ENCODE assay signal across 17 cellular contexts in the genomic region with DNA sequence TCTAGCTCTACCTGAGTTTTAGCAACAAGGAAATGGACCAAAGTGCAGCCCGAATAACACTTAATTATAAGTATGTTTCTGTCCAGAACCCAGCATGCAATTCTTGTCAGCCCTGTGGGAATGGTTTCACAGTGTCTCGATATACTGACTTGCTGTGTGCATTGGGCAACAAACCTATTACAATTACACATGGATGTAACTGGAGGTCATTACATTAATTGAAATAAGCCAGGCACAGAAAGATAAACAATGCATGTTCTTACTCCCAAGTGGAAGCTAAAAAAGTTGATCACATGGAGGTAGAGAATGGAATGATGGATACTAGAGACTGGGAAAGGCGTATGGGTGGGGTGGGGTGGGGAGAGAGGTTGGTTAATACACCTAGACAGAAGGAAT. TPM values are rescaled to one million over a fixed set of nuclear protein-coding genes. Genes with fewer than 3 reads are reported as not detected.
DNase-seq lines count a peak whose midpoint lies in the region; ATAC-seq, FAIRE-seq and TF ChIP-seq lines count a peak whose summit lies in the region.
"Had no signal": no experiment of that assay in that cellular context is flagged by ENCODE, and none has a peak within 500 bp of the region (broad histone marks: within the 10 kb centered on the region; RNA-seq: fewer than 3 reads in every experiment).

No MANE protein-coding gene starts in this region.

- H3K27ac ChIP-seq in A549, result no peak overlapping the region
- H3K27ac ChIP-seq in HUES64 (ENCODE audit: low read depth, low read length), result peak overlapping the region; percentile 86; the same call in 1 of the 2 replicates
- H3K27ac ChIP-seq in H1 (ENCODE audit: low read depth, low read length), result no peak overlapping the region
- peak overlapping the region; percentile 79 for H3K27ac ChIP-seq in mesendoderm (ENCODE audit: low read depth, low read length)
- no peak overlapping the region for H3K27ac ChIP-seq in heart right ventricle
- H3K27ac ChIP-seq: 22Rv1, BLaER1, HL-60 had no signal

- H2BK5ac ChIP-seq in H1 (ENCODE audit: low read depth, low read length) (peak overlapping the region; percentile 83; the same call in 1 of the 2 replicates), mesendoderm (ENCODE audit: low read length) (peak overlapping the region; percentile 70)

- H3K79me1 ChIP-seq in H1 (ENCODE audit: low read depth, low read length) (no peaks in the 10 kb centered on the region), mesendoderm (ENCODE audit: low read length) (no peaks in the 10 kb centered on the region)

- H3K4ac ChIP-seq in H1 (replicated peaks; ENCODE audit: insufficient read length, low read depth, low read length) (peak overlapping the region; percentile 86), mesendoderm (ENCODE audit: low read depth, low read length) (no peak overlapping the region)

- H3K23ac ChIP-seq in H1 (ENCODE audit: insufficient read length), result no peak overlapping the region
- no peak overlapping the region for H3K23ac ChIP-seq in mesendoderm (ENCODE audit: low read length)

- H2BK120ac ChIP-seq in H1 (replicated peaks; ENCODE audit: low read depth, low read length) (peak overlapping the region; percentile 50), mesendoderm (ENCODE audit: low read depth, low read length) (peak overlapping the region; percentile 31)

- H3K4me3 ChIP-seq in A549 (no peak overlapping the region), HUES64 (ENCODE audit: low read length) (no peak overlapping the region), H1 (ENCODE audit: extremely low read depth in 1 of 4, insufficient read depth in 2 of 4, low read depth in 3 of 4, low read length in 4 of 4) (no peak overlapping the region), mesendoderm (ENCODE audit: low read length) (no peak overlapping the region), heart right ventricle (no peak overlapping the region)
- H3K4me3 ChIP-seq: BLaER1 had no signal

- H3K4me2 ChIP-seq in A549 (no peak overlapping the region), H1 (ENCODE audit: insufficient read depth in 1 of 2, low read depth in 2 of 2, low read length in 2 of 2) (peak overlapping the region; percentile 29 to 50; a peak in 2 of 4 replicates), mesendoderm (ENCODE audit: low read length) (no peak overlapping the region)
- H3K4me2 ChIP-seq: BLaER1 had no signal

- H2BK15ac ChIP-seq in H1 (ENCODE audit: low read length) (no peak overlapping the region), mesendoderm (replicated peaks; ENCODE audit: low read depth) (no peak overlapping the region)

- FAIRE-seq in A549 (lab: Jason Lieb, UNC), result peak; percentile 95
- FAIRE-seq in H1 (lab: Jason Lieb, UNC), result no peak
- FAIRE-seq in urothelium cell line (lab: Jason Lieb, UNC), result no peak
- FAIRE-seq: HepG2 had no signal

- ATAC-seq in A549 (no peak), GM21526 (IDR thresholded peaks at IDR 0.05; ENCODE audit: low FRiP score, unreplicated experiment) (no peak), heart right ventricle (no peak)
- ATAC-seq: HepG2 had no signal

- TF ChIP-seq CTCF in A549 (IDR thresholded peaks at IDR 0.05) (no peak), H1 (IDR thresholded peaks at IDR 0.05; ENCODE audit: control extremely low read depth in 1 of 3, insufficient read depth in 1 of 3, low read depth in 1 of 3, low read length in 3 of 3) (no peak), heart right ventricle (IDR thresholded peaks at IDR 0.05) (no peak)

- H3K79me2 ChIP-seq in H1 (ENCODE audit: control insufficient read depth in 1 of 2, insufficient read depth in 2 of 2, low read length in 2 of 2) (peaks cover 7 to 14% of the 10 kb centered on the region in 2 experiments; a peak in 3 of 4 replicates), mesendoderm (ENCODE audit: control insufficient read depth, insufficient read depth, low read length) (peaks cover 7% of the 10 kb centered on the region)

- H3K56ac ChIP-seq in H1 (replicated peaks; ENCODE audit: insufficient read length, low read depth, low read length) (no peak overlapping the region), mesendoderm (ENCODE audit: low read length) (peak overlapping the region; percentile 64)

- peak overlapping the region; percentile 85 for H4K5ac ChIP-seq in H1 (ENCODE audit: insufficient read length, low read depth, low read length)
- H4K5ac ChIP-seq in mesendoderm (ENCODE audit: low read length), result no peak overlapping the region

- H2AFZ ChIP-seq in H1 (ENCODE audit: low read length), result no peak overlapping the region

- H3K23me2 ChIP-seq in H1 (ENCODE audit: low read depth, low read length), result peaks cover 8% of the 10 kb centered on the region; the same call in 1 of the 2 replicates

- H3K9me3 ChIP-seq in A549, result no peaks in the 10 kb centered on the region
- no peaks in the 10 kb centered on the region for H3K9me3 ChIP-seq in HUES64 (ENCODE audit: insufficient read depth, low read depth, low read length)
- H3K9me3 ChIP-seq in H1 (ENCODE audit: insufficient read depth in 2 of 2, low read depth in 1 of 2, low read length in 1 of 2), result no peaks in the 10 kb centered on the region
- H3K9me3 ChIP-seq in heart right ventricle, result no peaks in the 10 kb centered on the region
- H3K9me3 ChIP-seq: BLaER1 had no signal

- no peaks in the 10 kb centered on the region for H4K20me1 ChIP-seq in H1 (replicated peaks in 1 of 2; ENCODE audit: control insufficient read depth in 1 of 2, insufficient read depth in 2 of 2, low read length in 2 of 2)
- H4K20me1 ChIP-seq: BLaER1 had no signal

- peaks cover 40% of the 10 kb centered on the region for H3K4me1 ChIP-seq in A549
- peaks cover 35% of the 10 kb centered on the region for H3K4me1 ChIP-seq in HUES64 (ENCODE audit: insufficient read depth, low read length)
- H3K4me1 ChIP-seq in H1 (replicated peaks in 1 of 4; ENCODE audit: control insufficient read depth in 3 of 4, insufficient read depth in 4 of 4, low read length in 3 of 4), result peaks cover 0 to 24% (median 13%) of the 10 kb centered on the region in 4 experiments; a peak in 6 of 7 replicates
- peaks cover 14% of the 10 kb centered on the region for H3K4me1 ChIP-seq in mesendoderm (ENCODE audit: control insufficient read depth, low read depth, low read length)
- peaks cover 0 to 8% (median 2%) of the 10 kb centered on the region in 9 donors for H3K4me1 ChIP-seq in heart right ventricle
- H3K4me1 ChIP-seq: BLaER1 had no signal

- DNase-seq in A549 (ENCODE audit: low read depth in 1 of 2, low spot score in 1 of 2) (no peak), H1 (ENCODE audit: low read depth in 1 of 2, low spot score in 2 of 2) (no peak), mesendoderm (no peak), urothelium cell line (ENCODE audit: low spot score) (no peak), heart right ventricle (no peak)
- no peak for DNase-seq in stimulated activated CD4-positive, alpha-beta T cell treated with anti-CD3 and anti-CD28 coated beads, Interleukin-2, amount 100 ng/mL, for 48 hours
- DNase-seq: CD4-positive, alpha-beta memory T cell; DMS79 treated with DMSO at 0.1 percent for 48 hours; GF-D8; HCEC 1CT had no signal

- H3K18ac ChIP-seq in H1 (ENCODE audit: extremely low read depth, low read length), result no peak overlapping the region; the same call in 1 of the 2 replicates
- H3K18ac ChIP-seq in mesendoderm (ENCODE audit: low read length), result peak overlapping the region; percentile 64

- no peak overlapping the region; the same call in 1 of the 2 replicates for H2AK5ac ChIP-seq in H1 (ENCODE audit: low read depth, low read length)
- no peak overlapping the region for H2AK5ac ChIP-seq in mesendoderm (ENCODE audit: low read length)

- no peak overlapping the region for H3K9ac ChIP-seq in HUES64 (ENCODE audit: low read depth, low read length)
- H3K9ac ChIP-seq in H1 (replicated peaks in 1 of 4; ENCODE audit: extremely low read depth in 1 of 4, low read depth in 3 of 4, low read length in 3 of 4), result no peak overlapping the region
- no peak overlapping the region for H3K9ac ChIP-seq in mesendoderm (ENCODE audit: low read length)
- H3K9ac ChIP-seq: BLaER1 had no signal

- H2BK20ac ChIP-seq in H1 (ENCODE audit: low read length), result peak overlapping the region; percentile 87; the same call in 1 of the 2 replicates

- TF ChIP-seq RAD21 in A549 (conservative IDR thresholded peaks at IDR 0.05 in 1 of 2, IDR thresholded peaks at IDR 0.05 in 1 of 2), result no peak
- no peak for TF ChIP-seq RAD21 in H1 (IDR thresholded peaks at IDR 0.05 in 1 of 2, conservative IDR thresholded peaks at IDR 0.05 in 1 of 2; ENCODE audit: low read depth in 2 of 2, low read length in 2 of 2)

- CTCF ChIA-PET in A549 (lab: Yijun Ruan, JAX), result interaction anchor here (0.5 to 29.8 kb wide), 5 partner anchors 18 to 466 kb away, joined by 3 to 1023 read pairs (median 3); a partner anchor contains a TSS
- CTCF ChIA-PET in H1 (lab: Charles Lee; ENCODE audit: partially characterized antibody), result interaction anchor here (0.5 to 1.4 kb wide), 5 partner anchors 9 to 381 kb away, joined by 3 to 7 read pairs (median 3); no protein-coding TSS in a partner anchor

- H4K91ac ChIP-seq in H1 (replicated peaks; ENCODE audit: insufficient read length, low read length), result peak overlapping the region; percentile 86

- POLR2A ChIA-PET in A549 (lab: Yijun Ruan, JAX) (interaction anchor here (0.6 kb wide), 1 partner anchor 34 kb away, joined by 3 read pairs; no protein-coding TSS in a partner anchor), H1 (lab: Charles Lee; ENCODE audit: partially characterized antibody) (interaction anchor here (0.6 to 1.6 kb wide), 6 partner anchors 22 to 112 kb away, joined by 3 to 5 read pairs (median 3); a partner anchor contains a TSS)

- no peak for TF ChIP-seq EP300 in A549 (IDR thresholded peaks at IDR 0.05)
- TF ChIP-seq EP300 in H1 (IDR thresholded peaks at IDR 0.05; ENCODE audit: borderline replicate concordance in 1 of 2, low read depth in 2 of 2, low read length in 2 of 2), result no peak

- H4K8ac ChIP-seq in H1 (ENCODE audit: extremely low read depth, insufficient read depth, low read length) (no peak overlapping the region), mesendoderm (ENCODE audit: low read depth, low read length) (no peak overlapping the region)

- H3K14ac ChIP-seq in H1 (ENCODE audit: insufficient read length), result no peak overlapping the region

- H3K36me3 ChIP-seq in HUES64 (ENCODE audit: insufficient read depth, low read length), result no peaks in the 10 kb centered on the region
- no peaks in the 10 kb centered on the region for H3K36me3 ChIP-seq in H1 (ENCODE audit: control insufficient read depth in 2 of 4, insufficient read depth in 4 of 4, low read length in 3 of 4)
- no peaks in the 10 kb centered on the region for H3K36me3 ChIP-seq in mesendoderm (ENCODE audit: control insufficient read depth, insufficient read depth, low read length)
- H3K36me3 ChIP-seq in heart right ventricle, result no peaks in the 10 kb centered on the region
- H3K36me3 ChIP-seq: BLaER1 had no signal

- peak overlapping the region; percentile 1; the same call in 1 of the 2 replicates for H2BK12ac ChIP-seq in H1 (ENCODE audit: low read depth, low read length)

- TF ChIP-seq POLR2A in A549 (IDR thresholded peaks at IDR 0.05; ENCODE audit: low read length) (no peak), H1 (IDR thresholded peaks at IDR 0.05; ENCODE audit: control extremely low read depth in 1 of 2, low read depth in 2 of 2, low read length in 2 of 2) (no peak)

- H3K27me3 ChIP-seq in HUES64 (ENCODE audit: insufficient read depth, low read length) (no peaks in the 10 kb centered on the region), H1 (replicated peaks in 1 of 4; ENCODE audit: control insufficient read depth in 3 of 4, extremely low read depth in 1 of 4, insufficient read depth in 3 of 4, low read length in 3 of 4) (no peaks in the 10 kb centered on the region), mesendoderm (ENCODE audit: insufficient read depth, low read length, poor library complexity) (no peaks in the 10 kb centered on the region), heart right ventricle (peaks cover 0 to 57% (median 55%) of the 10 kb centered on the region in 7 donors)

- WGBS in A549 (ENCODE audit: missing lambda C conversion rate), result 82% methylated on average over 3 of the region's 3 CpGs
- WGBS in HUES64, result 96% methylated on average over 3 of the region's 3 CpGs
- WGBS in H1 (ENCODE audit: extremely low coverage in 1 of 2, insufficient coverage in 1 of 2, insufficient read length in 1 of 2, insufficient replicate concordance in 2 of 2, low coverage in 1 of 2, low lambda C conversion rate in 2 of 2, missing lambda C conversion rate in 1 of 2), 2 experiments, result 81 to 100% methylated on average over 1 to 2 of the region's 3 CpGs
- WGBS in mesendoderm (ENCODE audit: extremely low coverage, insufficient coverage, low lambda C conversion rate), result no CpG with 5 or more reads among the region's 3 CpGs
- 81 to 83% methylated on average over 3 of the region's 3 CpGs for WGBS in heart right ventricle, 2 donors

- intact Hi-C loops in heart right ventricle (cut with DNase I), result no loop called here

RNA-seq across cellular contexts. Expression of a gene that starts 5.1 kb away (rescaled TPM):
- polyA plus RNA-seq in A549 (2011; rRNA removed), result 8.6 and 19.7 TPM in 2 replicates
- 12.2 and 13.5 TPM in 2 replicates for polyA plus RNA-seq in A549 (2012; cell fraction: cytosol; rRNA removed)
- 18.7 and 22.1 TPM in 2 replicates for polyA plus RNA-seq in A549 (2012; cell fraction: nucleus; rRNA removed)
- 25.2 to 28.1 TPM (median 26.6 TPM) in 3 replicates for polyA plus RNA-seq in A549 (2017; fragmentation: RNase III; extraction: RNeasy Plus Mini Kit Qiagen cat#74134 plus additional on column Dnase treatment)
- 14.1 and 16.4 TPM in 2 replicates for polyA minus RNA-seq in A549 (2011; rRNA and poly(A)+ RNA removed)
- 96.5 TPM for polyA plus RNA-seq in HUES64 (2013, experiment 1 of 2)
- 84.7 TPM for polyA plus RNA-seq in HUES64 (2013, experiment 2 of 2)
- total RNA-seq in H1 (2021; fragmentation: NEBNext Ultra II Directional; extraction: Animal tissue kit (Norgen Biotek cat#: 25700)), result 245 and 267 TPM in 2 replicates
- 97.9 and 210 TPM in 2 replicates for polyA plus RNA-seq in H1 (2011; rRNA removed)
- polyA plus RNA-seq in H1 (2011; cell fraction: cytosol; rRNA removed), result 52.4 TPM
- polyA plus RNA-seq in H1 (2011; cell fraction: nucleus; rRNA removed), result 157 TPM
- polyA plus RNA-seq in H1 (2012, experiment 1 of 2), result 214 to 243 TPM (median 222 TPM) in 4 replicates
- polyA plus RNA-seq in H1 (2012, experiment 2 of 2), result 261 TPM
- 325 TPM for polyA plus RNA-seq in H1 (2013, experiment 1 of 2)
- 381 TPM for polyA plus RNA-seq in H1 (2013, experiment 2 of 2)
- 53.2 and 95.0 TPM in 2 replicates for polyA minus RNA-seq in H1 (2011; rRNA and poly(A)+ RNA removed)
- polyA minus RNA-seq in H1 (2011; cell fraction: cytosol; rRNA and poly(A)+ RNA removed), result 96.9 TPM
- 50.5 TPM for polyA minus RNA-seq in H1 (2011; cell fraction: nucleus; rRNA and poly(A)+ RNA removed)
- polyA plus RNA-seq in mesendoderm (2013, experiment 1 of 2), result 134 TPM
- 137 TPM for polyA plus RNA-seq in mesendoderm (2013, experiment 2 of 2)
- total RNA-seq in heart right ventricle, result 1 to 10 TPM in 1 of 10 donors, under 1 TPM in 4, not detected in 5; 0.42 to 1.1 (median 0.59) TPM
- polyA plus RNA-seq in heart right ventricle, result under 1 TPM; 0.29 to 0.30 TPM
- polyA plus RNA-seq: CD4-positive, alpha-beta memory T cell; IgD-negative memory B cell had no signal

RNA-seq across cellular contexts. Expression of a gene that starts 31.1 kb away (rescaled TPM):
- polyA plus RNA-seq in A549 (2011; rRNA removed) (60.1 and 60.3 TPM in 2 replicates), A549 (2017; fragmentation: RNase III; extraction: RNeasy Plus Mini Kit Qiagen cat#74134 plus additional on column Dnase treatment) (45.4 to 69.4 TPM (median 47.8 TPM) in 3 replicates), H1 (2011; rRNA removed) (35.3 and 62.4 TPM in 2 replicates), heart right ventricle (10 to 100 TPM in 1 of 2 donors, 1 to 10 TPM in 1; 7.9 to 13.0 TPM)
- 66.8 and 78.1 TPM in 2 replicates for polyA plus RNA-seq in A549 (2012; cell fraction: cytosol; rRNA removed)
- 128 and 129 TPM in 2 replicates for polyA plus RNA-seq in A549 (2012; cell fraction: nucleus; rRNA removed)
- polyA minus RNA-seq in A549 (2011; rRNA and poly(A)+ RNA removed), result 378 and 386 TPM in 2 replicates
- polyA plus RNA-seq in HUES64 (2013, experiment 1 of 2), result 15.2 TPM
- 17.3 TPM for polyA plus RNA-seq in HUES64 (2013, experiment 2 of 2)
- 51.0 and 53.3 TPM in 2 replicates for total RNA-seq in H1 (2021; fragmentation: NEBNext Ultra II Directional; extraction: Animal tissue kit (Norgen Biotek cat#: 25700))
- polyA plus RNA-seq in H1 (2011; cell fraction: cytosol; rRNA removed), result 32.1 TPM
- 35.7 TPM for polyA plus RNA-seq in H1 (2011; cell fraction: nucleus; rRNA removed)
- polyA plus RNA-seq in H1 (2012, experiment 1 of 2), result 25.0 to 41.1 TPM (median 36.3 TPM) in 4 replicates
- 20.2 TPM for polyA plus RNA-seq in H1 (2012, experiment 2 of 2)
- 28.7 TPM for polyA plus RNA-seq in H1 (2013, experiment 1 of 2)
- 31.9 TPM for polyA plus RNA-seq in H1 (2013, experiment 2 of 2)
- polyA minus RNA-seq in H1 (2011; rRNA and poly(A)+ RNA removed), result 88.6 and 100 TPM in 2 replicates
- 72.1 TPM for polyA minus RNA-seq in H1 (2011; cell fraction: cytosol; rRNA and poly(A)+ RNA removed)
- 34.7 TPM for polyA minus RNA-seq in H1 (2011; cell fraction: nucleus; rRNA and poly(A)+ RNA removed)
- 17.2 TPM for polyA plus RNA-seq in mesendoderm (2013, experiment 1 of 2)
- polyA plus RNA-seq in mesendoderm (2013, experiment 2 of 2), result 18.3 TPM
- total RNA-seq in heart right ventricle, result 10 to 100 TPM in 4 of 10 donors, 1 to 10 TPM in 6; 6.5 to 22.8 (median 9.8) TPM

Comparison
In these comparisons a context has a peak if more than half of its experiments do, and no peak if none do; other contexts are left out.
1. H3K27ac ChIP-seq: peak in HUES64 (single experiment) and mesendoderm (single experiment); none in A549 (0 of 2), H1 (single experiment) and heart right ventricle (0 of 10).
2. H3K4me2 ChIP-seq: peak in H1 (2 of 2); none in A549 (single experiment) and mesendoderm (single experiment).
3. RNA of a gene that starts 5.1 kb away (polyA plus RNA-seq): 52.4 to 381 TPM in H1 and 8.6 to 28.1 TPM in A549; 0.29 to 0.30 TPM in heart right ventricle; every median in the first group is over 4 times any median in the second.